Comparison of ENCODE assay signal across 8 cellular contexts in genomic region chr5:134003064-134003956, GRCh38. TPM values are rescaled to one million over a fixed set of nuclear protein-coding genes. Genes with fewer than 3 reads are reported as not detected.
A peak's percentile ranks its signal among the peaks of the same experiment; 100 is the strongest.
DNase-seq lines count a peak whose midpoint lies in the region; ATAC-seq and TF ChIP-seq lines count a peak whose summit lies in the region.

No MANE protein-coding gene starts in this region.

- peaks cover 0 to 10% (median 0%) of the 10 kb centered on the region in 3 donors for H3K36me3 Mint-ChIP-seq in naive thymus-derived CD8-positive, alpha-beta T cell

- CTCF ChIA-PET in AG04449 (lab: Yijun Ruan, JAX), result interaction anchor here (1.1 to 1.2 kb wide), 2 partner anchors 22 to 36 kb away, joined by 5 to 6 read pairs; no protein-coding TSS in a partner anchor

- POLR2A ChIA-PET in AG04449 (lab: Yijun Ruan, JAX), result no interaction called here
- POLR2A ChIA-PET in naive thymus-derived CD8-positive, alpha-beta T cell (lab: Charles Lee), result interaction anchor here (0.6 to 2.9 kb wide), 6 partner anchors 73 to 218 kb away, joined by 3 to 19 read pairs (median 5); partner anchors contain the start of gene SKP1

- H3K27ac Mint-ChIP-seq in naive thymus-derived CD8-positive, alpha-beta T cell, result peak overlapping the region; percentile 85 to 98 (median 95)

- no peaks in the 10 kb centered on the region for H3K27me3 Mint-ChIP-seq in naive thymus-derived CD8-positive, alpha-beta T cell

- H3K27me3 ChIP-seq in SJSA1 (replicated peaks) (no peaks in the 10 kb centered on the region), colonic mucosa (no peaks in the 10 kb centered on the region), uterus (no peaks in the 10 kb centered on the region)

- DNase-seq in AG04449 (ENCODE audit: low read depth, low spot score) (no peak), SJSA1 (ENCODE audit: low read depth in 1 of 2, low spot score in 2 of 2) (no peak), colonic mucosa (no peak), uterus (no peak), kidney glomerular epithelial cell (lab: John Stamatoyannopoulos, UW) (no peak), SHP77 (lab: John Stamatoyannopoulos, UW) (no peak)
- DNase-seq in naive thymus-derived CD8-positive, alpha-beta T cell, result peak in 7 of 10 donors; percentile 18 to 35 (median 26)

- peak; percentile 4 for ATAC-seq in GM21529 (IDR thresholded peaks at IDR 0.05; ENCODE audit: unreplicated experiment)
- ATAC-seq in naive thymus-derived CD8-positive, alpha-beta T cell, result no peak

- no peaks in the 10 kb centered on the region for H3K9me3 Mint-ChIP-seq in naive thymus-derived CD8-positive, alpha-beta T cell

- H3K9ac ChIP-seq in colonic mucosa (ENCODE audit: low read depth in 2 of 2, low read length in 2 of 2), result peak overlapping the region; percentile 89 to 100

- H3K4me3 ChIP-seq in AG04449 (ENCODE audit: low read depth, low read length) (peak overlapping the region; percentile 70), SJSA1 (peak overlapping the region; percentile 99), colonic mucosa (peak overlapping the region; percentile 91), uterus (peak overlapping the region; percentile 80 to 95)

- H3K4me1 ChIP-seq in SJSA1 (replicated peaks) (peaks cover 41% of the 10 kb centered on the region), colonic mucosa (peaks cover 25% of the 10 kb centered on the region), uterus (peaks cover 0 to 17% of the 10 kb centered on the region in 2 donors)

- peaks cover 59% of the 10 kb centered on the region for H3K36me3 ChIP-seq in SJSA1
- H3K36me3 ChIP-seq in colonic mucosa, result no peaks in the 10 kb centered on the region
- H3K36me3 ChIP-seq in uterus, result no peaks in the 10 kb centered on the region

- peaks cover 28 to 61% (median 52%) of the 10 kb centered on the region in 4 donors for H3K4me1 Mint-ChIP-seq in naive thymus-derived CD8-positive, alpha-beta T cell

- TF ChIP-seq POLR2A in uterus (IDR thresholded peaks at IDR 0.05), result no peak

- H3K4me3 Mint-ChIP-seq in naive thymus-derived CD8-positive, alpha-beta T cell, result peak overlapping the region; percentile 85 to 95 (median 92)

- no peak for TF ChIP-seq CTCF in AG04449 (IDR thresholded peaks at IDR 0.05; ENCODE audit: insufficient read depth, low read length, missing control alignments)
- no peak for TF ChIP-seq CTCF in colonic mucosa (IDR thresholded peaks at IDR 0.05)
- no peak for TF ChIP-seq CTCF in uterus (IDR thresholded peaks at IDR 0.05)

- H3K27ac ChIP-seq in SJSA1 (peak overlapping the region; percentile 89), colonic mucosa (peak overlapping the region; percentile 96), uterus (peak overlapping the region; percentile 98 to 100)

- intact Hi-C loops in colonic mucosa (cut with DNase I) (no loop called here), uterus (cut with DNase I; ENCODE audit: low total_unique reads) (no loop called here)

- no peaks in the 10 kb centered on the region for H3K9me3 ChIP-seq in SJSA1 (replicated peaks)
- H3K9me3 ChIP-seq in colonic mucosa, result no peaks in the 10 kb centered on the region
- H3K9me3 ChIP-seq in uterus, result no peaks in the 10 kb centered on the region

RNA-seq across cellular contexts. Expression of gene VDAC1, which starts 1.5 kb away (rescaled TPM):
- 369 and 432 TPM in 2 replicates for total RNA-seq in SJSA1 (2014; rRNA removed; shearing (Covaris generic))
- 100 to 1,000 TPM; 297 to 306 TPM for total RNA-seq in colonic mucosa
- 10 to 100 TPM; 42.6 to 43.2 TPM for total RNA-seq in naive thymus-derived CD8-positive, alpha-beta T cell
- polyA plus RNA-seq in naive thymus-derived CD8-positive, alpha-beta T cell, result 10 to 100 TPM; 64.4 to 72.9 (median 68.3) TPM
- 100 to 1,000 TPM in 1 of 4 donors, 10 to 100 TPM in 3; 19.4 to 112 (median 79.8) TPM for total RNA-seq in uterus

RNA-seq across cellular contexts. Expression of gene C5orf15, which starts 34.9 kb away (rescaled TPM):
- 137 and 198 TPM in 2 replicates for total RNA-seq in SJSA1 (2014; rRNA removed; shearing (Covaris generic))
- total RNA-seq in colonic mucosa (10 to 100 TPM; 21.1 to 31.9 TPM), uterus (10 to 100 TPM; 10.5 to 98.9 (median 27.5) TPM)
- total RNA-seq in naive thymus-derived CD8-positive, alpha-beta T cell, result 10 to 100 TPM; 14.4 to 16.4 TPM
- 10 to 100 TPM; 14.0 to 18.8 (median 16.2) TPM for polyA plus RNA-seq in naive thymus-derived CD8-positive, alpha-beta T cell

Comparison
In these comparisons a context has a peak if more than half of its experiments do, and no peak if none do; other contexts are left out.
1. DNase-seq: peak in naive thymus-derived CD8-positive, alpha-beta T cell (7 of 10); none in AG04449 (single experiment), SJSA1 (0 of 2), colonic mucosa (single experiment), uterus (0 of 2), kidney glomerular epithelial cell (single experiment) and SHP77 (0 of 2).
2. Peak in every context shown above with its lines, with median percentiles within 50 percentile points of each other: H3K4me3 ChIP-seq and H3K27ac ChIP-seq.